Comparison of ENCODE assay signal across 1 cellular context in genomic region chr4:2963185-2964076, GRCh38.
TF ChIP-seq lines count a peak whose summit lies in the region.

GRK4 (plus strand) TSS chr4:2963571; CDS start chr4:2964071, 500 bp downstream.
NOP14 (minus strand) TSS chr4:2963406; CDS start chr4:2963319, 87 bp downstream.

TF ChIP-seq in K562, 482 proteins besides CTCF, POLR2A, EP300 and RAD21 (continued from another document):
- TF ChIP-seq ETS1 (conservative IDR thresholded peaks at IDR 0.05; ENCODE audit: control insufficient read depth, low read depth, low read length) (peak; percentile 99), NCOA1 (IDR thresholded peaks at IDR 0.05; ENCODE audit: low read depth) (no peak), SETDB1 (IDR thresholded peaks at IDR 0.05; ENCODE audit: low read length) (no peak), ZNF699 (CRISPR knock-in tag; IDR thresholded peaks at IDR 0.05; ENCODE audit: insufficient replicate concordance) (no peak)
